ENCODE assay signal across 24 cellular contexts in genomic region chr6:167295495-167296292, GRCh38. TPM values are rescaled to one million over a fixed set of nuclear protein-coding genes. Genes with fewer than 3 reads are reported as not detected.
"Had no signal": no experiment of that assay in that cellular context is flagged by ENCODE, and none has a peak within 500 bp of the region (broad histone marks: within the 10 kb centered on the region; RNA-seq: fewer than 3 reads in every experiment).

No MANE protein-coding gene starts in this region.

- ATAC-seq: stimulated activated naive CD8-positive, alpha-beta T cell treated with anti-CD3 and anti-CD28 coated beads, Interleukin-15, Interleukin-2, amounts not matched to agents 100 U/mL and 50 U/mL, for 24 hours had no signal

- H3K27ac ChIP-seq: coronary artery, heart right ventricle, neutrophil, right atrium auricular region, suprapubic skin, thyroid gland had no signal

- H3K4me1 ChIP-seq: right atrium auricular region, suprapubic skin, thyroid gland had no signal

- DNase-seq: effector CD4-positive, alpha-beta T cell; heart right ventricle; hypothalamus; kidney glomerular epithelial cell; small intestine; stimulated activated CD4-positive, alpha-beta T cell treated with anti-CD3 and anti-CD28 coated beads, Interleukin-2, amount 100 ng/mL, for 48 hours; stimulated activated naive CD8-positive, alpha-beta T cell treated with anti-CD3 and anti-CD28 coated beads, Interleukin-15, Interleukin-2, amounts not matched to agents 100 U/mL and 50 U/mL, for 24 hours; thyroid gland had no signal

- H3K9me3 ChIP-seq: neutrophil, right atrium auricular region, suprapubic skin, thyroid gland had no signal

- H3K4me3 ChIP-seq: coronary artery, heart right ventricle, right atrium auricular region, suprapubic skin, thyroid gland had no signal

- FAIRE-seq: frontal cortex, islet of Langerhans, small intestine, urothelium cell line had no signal

- H3K36me3 ChIP-seq: heart right ventricle, neutrophil, right atrium auricular region, suprapubic skin, thyroid gland had no signal

- H3K27me3 ChIP-seq: right atrium auricular region, thyroid gland had no signal

RNA-seq across cellular contexts. Expression of gene UNC93A, which starts 4.6 kb away (rescaled TPM):
- total RNA-seq: chondrocyte, dermis microvascular lymphatic vessel endothelial cell, fibroblast of lung, frontal cortex, glomerular endothelial cell, heart right ventricle, mesothelial cell of epicardium, myocyte, osteocyte, right atrium auricular region, thyroid gland had no signal
- polyA plus RNA-seq: fibroblast of lung, heart right ventricle had no signal

RNA-seq across cellular contexts. Expression of gene TTLL2, which starts 29.2 kb away (rescaled TPM):
- total RNA-seq: chondrocyte, dermis microvascular lymphatic vessel endothelial cell, fibroblast of lung, glomerular endothelial cell, heart right ventricle, mesothelial cell of epicardium, mucosa of gallbladder, myocyte, osteocyte, right atrium auricular region, suprapubic skin had no signal
- polyA plus RNA-seq: esophagus, fibroblast of lung, heart right ventricle, small intestine had no signal
